Comparison of ENCODE assay signal across 17 cellular contexts in the genomic region with DNA sequence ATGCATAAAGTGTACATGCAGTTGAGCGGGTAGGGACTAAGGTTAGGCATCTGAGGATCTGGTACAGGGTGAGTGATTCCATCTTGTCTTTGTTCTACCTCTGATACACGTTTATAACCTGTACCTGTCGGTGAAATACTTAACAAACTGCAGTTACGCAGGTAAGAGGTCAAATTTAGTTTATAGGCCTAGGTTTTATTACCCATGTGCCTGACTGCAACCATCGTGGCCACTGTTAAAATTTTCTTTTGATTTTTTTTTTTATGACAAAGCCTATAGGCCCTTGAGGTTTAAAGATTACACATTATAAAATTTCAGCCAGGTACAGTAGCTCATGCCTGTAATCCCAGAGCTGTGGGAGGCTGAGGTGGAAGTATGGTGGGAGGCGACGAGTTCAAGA. TPM values are rescaled to one million over a fixed set of nuclear protein-coding genes. Genes with fewer than 3 reads are reported as not detected.
DNase-seq lines count a peak whose midpoint lies in the region; ATAC-seq and TF ChIP-seq lines count a peak whose summit lies in the region.
"Had no signal": no experiment of that assay in that cellular context is flagged by ENCODE, and none has a peak within 500 bp of the region (broad histone marks: within the 10 kb centered on the region; RNA-seq: fewer than 3 reads in every experiment).

No MANE protein-coding gene starts in this region.

- H3K9me3 ChIP-seq in mesenchymal stem cell (ENCODE audit: control insufficient read depth, low read length) (no peaks in the 10 kb centered on the region), trophoblast cell (ENCODE audit: insufficient read depth, low read depth, low read length) (no peaks in the 10 kb centered on the region), PC-3 (ENCODE audit: low read length) (no peaks in the 10 kb centered on the region)

- H4K20me1 ChIP-seq in PC-3 (ENCODE audit: low read length), result no peaks in the 10 kb centered on the region

- no peak overlapping the region for H2BK15ac ChIP-seq in mesenchymal stem cell (ENCODE audit: low read depth, poor library complexity, severe bottlenecking)

- H3K4me2 ChIP-seq in mesenchymal stem cell (ENCODE audit: low read length, poor library complexity, severe bottlenecking), result no peak overlapping the region
- H3K4me2 ChIP-seq in trophoblast cell (ENCODE audit: low read length), result no peak overlapping the region
- no peak overlapping the region for H3K4me2 ChIP-seq in PC-3 (ENCODE audit: low read length)
- H3K4me2 ChIP-seq: GM23338 had no signal

- H3K4me3 ChIP-seq in mesenchymal stem cell (ENCODE audit: insufficient read depth in 1 of 2, low read depth in 1 of 2, low read length in 2 of 2), result no peak overlapping the region
- H3K4me3 ChIP-seq in trophoblast cell (ENCODE audit: low read depth, low read length), result no peak overlapping the region
- H3K4me3 ChIP-seq in PC-3 (ENCODE audit: low read length), result no peak overlapping the region
- H3K4me3 ChIP-seq: GM23338 had no signal

- no peaks in the 10 kb centered on the region for H3K36me3 Mint-ChIP-seq in chondrocyte (ENCODE audit: low read depth)
- H3K36me3 Mint-ChIP-seq: CD4-positive, alpha-beta memory T cell had no signal

- DNase-seq in LoVo (ENCODE audit: low spot score) (peak; percentile 25), mesenchymal stem cell (no peak), trophoblast cell (no peak), PC-3 (no peak), chondrocyte (ENCODE audit: low spot score) (no peak)
- DNase-seq: C1 segment of cervical spinal cord; Calu3; CD4-positive, alpha-beta memory T cell; COR-L47; DMS53; DMS79 treated with DMSO at 0.1 percent for 48 hours; GF-D8; H9 had no signal

- H4K8ac ChIP-seq in mesenchymal stem cell (ENCODE audit: low read length) (no peak overlapping the region), trophoblast cell (ENCODE audit: low read depth, low read length) (no peak overlapping the region)

- no peaks in the 10 kb centered on the region for H3K79me1 ChIP-seq in mesenchymal stem cell (replicated peaks; ENCODE audit: low read length, poor library complexity, severe bottlenecking)
- peaks cover 43% of the 10 kb centered on the region for H3K79me1 ChIP-seq in trophoblast cell (ENCODE audit: low read length)

- no TSS peak for BruUV-seq in PC-3 (replicated peaks; lab: Mats Ljungman, UMichigan)

- no peak overlapping the region for H2AFZ ChIP-seq in mesenchymal stem cell (ENCODE audit: low read depth, low read length)
- H2AFZ ChIP-seq in trophoblast cell (ENCODE audit: insufficient read depth, low read length, poor library complexity), result no peak overlapping the region
- no peak overlapping the region for H2AFZ ChIP-seq in PC-3 (ENCODE audit: low read length)
- H2AFZ ChIP-seq: GM23338 had no signal

- H3K23ac ChIP-seq in mesenchymal stem cell (ENCODE audit: low read length in 2 of 2), result no peak overlapping the region
- no peak overlapping the region for H3K23ac ChIP-seq in trophoblast cell (ENCODE audit: low read length)

- H2BK5ac ChIP-seq in mesenchymal stem cell (ENCODE audit: low read depth, low read length, poor library complexity, severe bottlenecking), result no peak overlapping the region
- no peak overlapping the region for H2BK5ac ChIP-seq in trophoblast cell (ENCODE audit: low read depth, low read length, poor library complexity)

- CTCF ChIA-PET in PC-3 (lab: Charles Lee), result no interaction called here

- peak overlapping the region; percentile 77 for H2AK5ac ChIP-seq in mesenchymal stem cell (ENCODE audit: low read length, severe bottlenecking)
- no peak overlapping the region for H2AK5ac ChIP-seq in trophoblast cell (ENCODE audit: low read length)

- no peak overlapping the region for H3K4me3 Mint-ChIP-seq in chondrocyte (ENCODE audit: unreplicated experiment)
- H3K4me3 Mint-ChIP-seq: CD4-positive, alpha-beta memory T cell; GM23338; H9 had no signal

- intact Hi-C loops in PC-3 (cut with micrococcal nuclease), result loop anchor here (10.0 kb wide), 1 partner anchor 566 kb away; no protein-coding TSS in a partner anchor

- H3K79me2 ChIP-seq in trophoblast cell (ENCODE audit: control insufficient read depth, insufficient read depth, low read length, poor library complexity), result peaks cover 3% of the 10 kb centered on the region
- no peaks in the 10 kb centered on the region for H3K79me2 ChIP-seq in PC-3 (ENCODE audit: low read length)

- no peak overlapping the region for H3K14ac ChIP-seq in mesenchymal stem cell (ENCODE audit: low read length in 2 of 2)
- no peak overlapping the region for H3K14ac ChIP-seq in trophoblast cell (ENCODE audit: low read length)

- H3K18ac ChIP-seq in mesenchymal stem cell (ENCODE audit: low read depth in 1 of 2, low read length in 2 of 2), result no peak overlapping the region
- H3K18ac ChIP-seq in trophoblast cell (ENCODE audit: low read length), result no peak overlapping the region

- H3K9ac ChIP-seq in mesenchymal stem cell (ENCODE audit: low read length) (no peak overlapping the region), trophoblast cell (ENCODE audit: low read length) (no peak overlapping the region), PC-3 (ENCODE audit: low read length) (no peak overlapping the region)

- H3K36me3 ChIP-seq in mesenchymal stem cell (ENCODE audit: control insufficient read depth in 1 of 2, insufficient read depth in 2 of 2, low read depth in 1 of 2, low read length in 2 of 2) (no peaks in the 10 kb centered on the region), trophoblast cell (ENCODE audit: control insufficient read depth in 1 of 2, insufficient read depth in 2 of 2, low read length in 2 of 2) (no peaks in the 10 kb centered on the region), PC-3 (ENCODE audit: low read depth, low read length) (no peaks in the 10 kb centered on the region)

- H3K27ac ChIP-seq in mesenchymal stem cell (ENCODE audit: low read length, poor library complexity, severe bottlenecking) (no peak overlapping the region), trophoblast cell (ENCODE audit: low read depth, low read length) (no peak overlapping the region), PC-3 (ENCODE audit: low read length) (no peak overlapping the region)

- H3K27ac Mint-ChIP-seq in chondrocyte (ENCODE audit: unreplicated experiment), result no peak overlapping the region
- H3K27ac Mint-ChIP-seq: CD4-positive, alpha-beta memory T cell; GM23338; H9 had no signal

- no peak overlapping the region for H2BK120ac ChIP-seq in mesenchymal stem cell (ENCODE audit: low read depth, low read length)
- H2BK120ac ChIP-seq in trophoblast cell (ENCODE audit: insufficient read depth, low read length, poor library complexity), result peak overlapping the region; percentile 40

- peaks cover 3% of the 10 kb centered on the region for H3K4me1 ChIP-seq in mesenchymal stem cell (ENCODE audit: control insufficient read depth, insufficient read depth, low read depth, low read length)
- H3K4me1 ChIP-seq in trophoblast cell (ENCODE audit: control insufficient read depth in 1 of 2, insufficient read depth in 2 of 2, low read length in 2 of 2), result peaks cover 7 to 10% of the 10 kb centered on the region in 2 experiments
- H3K4me1 ChIP-seq in PC-3 (ENCODE audit: insufficient read depth, low read length), result peaks cover 6% of the 10 kb centered on the region

- POLR2A ChIA-PET in PC-3 (lab: Charles Lee; ENCODE audit: unreplicated experiment), result no interaction called here

- peaks cover 10% of the 10 kb centered on the region for H3K4me1 Mint-ChIP-seq in chondrocyte (ENCODE audit: low read depth)

- WGBS in mesenchymal stem cell, result 92% methylated on average over 3 of the region's 7 CpGs
- no CpG with 5 or more reads among the region's 7 CpGs for WGBS in trophoblast cell (ENCODE audit: extremely low coverage, insufficient coverage, insufficient read length)

- peaks cover 14% of the 10 kb centered on the region for H3K27me3 Mint-ChIP-seq in chondrocyte (ENCODE audit: low read depth)
- H3K27me3 Mint-ChIP-seq: CD4-positive, alpha-beta memory T cell had no signal

- no peak overlapping the region for H3K4ac ChIP-seq in mesenchymal stem cell (ENCODE audit: low read depth in 1 of 2, low read length in 2 of 2)
- no peak overlapping the region for H3K4ac ChIP-seq in trophoblast cell (ENCODE audit: low read depth, low read length)

- no peaks in the 10 kb centered on the region for H3K9me2 ChIP-seq in PC-3 (replicated peaks; ENCODE audit: low read length)

- H3K27me3 ChIP-seq in mesenchymal stem cell (ENCODE audit: control insufficient read depth in 1 of 2, insufficient read depth in 1 of 2, low read length in 2 of 2) (no peaks in the 10 kb centered on the region), trophoblast cell (ENCODE audit: insufficient read depth, low read length) (no peaks in the 10 kb centered on the region), PC-3 (ENCODE audit: low read length) (no peaks in the 10 kb centered on the region)

- peaks cover 4% of the 10 kb centered on the region for H3K9me3 Mint-ChIP-seq in chondrocyte (ENCODE audit: low read depth)
- H3K9me3 Mint-ChIP-seq: CD4-positive, alpha-beta memory T cell; GM23338; H9 had no signal

- H2BK12ac ChIP-seq in mesenchymal stem cell (ENCODE audit: low read length in 2 of 2), result no peak overlapping the region
- H2BK12ac ChIP-seq in trophoblast cell (ENCODE audit: low read length), result peak overlapping the region; percentile 29

- ATAC-seq in PC-3, result no peak
- no peak for ATAC-seq in GM18907 (IDR thresholded peaks at IDR 0.05; ENCODE audit: unreplicated experiment)
- ATAC-seq: GM23338, HCT116 had no signal

- no peak overlapping the region for H4K91ac ChIP-seq in mesenchymal stem cell (ENCODE audit: low read length)
- H4K91ac ChIP-seq in trophoblast cell (ENCODE audit: low read depth, low read length), result peak overlapping the region; percentile 41

- no peak overlapping the region for H4K12ac ChIP-seq in trophoblast cell (ENCODE audit: low read depth, low read length)

- no peaks in the 10 kb centered on the region for H3F3A ChIP-seq in PC-3 (ENCODE audit: low read length, unreplicated experiment)

- TF ChIP-seq CTCF in PC-3 (conservative IDR thresholded peaks at IDR 0.05; ENCODE audit: low read depth, low read length), result no peak
- no peak for TF ChIP-seq CTCF in chondrocyte (IDR thresholded peaks at IDR 0.05)

RNA-seq across cellular contexts. Expression of gene HNMT, which starts 15.4 kb away (rescaled TPM):
- 69.7 TPM for polyA plus RNA-seq in mesenchymal stem cell (2013, experiment 1 of 2)
- polyA plus RNA-seq in mesenchymal stem cell (2013, experiment 2 of 2), result 69.8 TPM
- polyA plus RNA-seq in trophoblast cell (2013), result 43.2 and 52.0 TPM in 2 replicates
- total RNA-seq in PC-3 (2014; rRNA removed) (6.9 and 7.1 TPM in 2 replicates), chondrocyte (2.0 to 4.6 TPM (median 4.5 TPM) in 3 replicates)
- total RNA-seq: G401 had no signal
- polyA plus RNA-seq: CD4-positive, alpha-beta memory T cell had no signal
